1 cellular context compared by ENCODE assay signal in genomic region chr1:158289722-158290570, GRCh38.
TF ChIP-seq lines count a peak whose summit lies in the region.

Gene CD1C (plus strand): TSS chr1:158289923. CDS start chr1:158290065, 142 bp downstream.

TF ChIP-seq in GM12878, 131 proteins besides CTCF, POLR2A, EP300 and RAD21:
- TF ChIP-seq CBX3 (IDR thresholded peaks at IDR 0.05; ENCODE audit: borderline replicate concordance, low read depth) (no peak), SPI1 (IDR thresholded peaks at IDR 0.05; ENCODE audit: borderline replicate concordance, insufficient read depth, low read depth, low read length) (peak; percentile 33; the same call in 1 of the 2 replicates), IKZF2 (IDR thresholded peaks at IDR 0.05) (peak; percentile 22 to 43; a peak in 1 of 4 replicates), ZBTB4 (CRISPR knock-in tag; IDR thresholded peaks at IDR 0.05) (no peak), IRF4 (IDR thresholded peaks at IDR 0.05; ENCODE audit: low read depth, low read length) (no peak), KDM1A (IDR thresholded peaks at IDR 0.05; ENCODE audit: borderline replicate concordance) (no peak), CHD4 (IDR thresholded peaks at IDR 0.05) (no peak), ETV6 (conservative IDR thresholded peaks at IDR 0.05 in 1 of 2, IDR thresholded peaks at IDR 0.05 in 1 of 2; ENCODE audit: borderline replicate concordance in 1 of 2, low read depth in 1 of 2) (0 out of 4 replicates have a peak, but pooled peaks of 1 of the 2 experiments have one; percentile 23)
